ENCODE assay signal across 23 cellular contexts in genomic region chr7:46206474-46207060, GRCh38.
DNase-seq lines count a peak whose midpoint lies in the region; ATAC-seq, FAIRE-seq and TF ChIP-seq lines count a peak whose summit lies in the region.
"Had no signal": no experiment of that assay in that cellular context is flagged by ENCODE, and none has a peak within 500 bp of the region (broad histone marks: within the 10 kb centered on the region; RNA-seq: fewer than 3 reads in every experiment).

No MANE protein-coding gene starts in this region.

- H3K4me1 ChIP-seq in GM23338 (ENCODE audit: insufficient read depth) = no peaks in the 10 kb centered on the region
- H3K4me1 ChIP-seq: transverse colon had no signal

- ATAC-seq in GM23338 = no peak
- ATAC-seq in stimulated activated effector memory CD8-positive, alpha-beta T cell treated with anti-CD3 and anti-CD28 coated beads, Interleukin-12 subunit alpha, Interleukin-12 subunit beta, amount 100 ng/mL, for 72 hours = peak; percentile 6
- ATAC-seq: left lobe of liver, right cardiac atrium had no signal

- peaks cover 3% of the 10 kb centered on the region; the same call in 1 of the 3 replicates for H3K4me1 Mint-ChIP-seq in GM23338
- no peaks in the 10 kb centered on the region for H3K4me1 Mint-ChIP-seq in stimulated activated effector memory CD8-positive, alpha-beta T cell treated with anti-CD3 and anti-CD28 coated beads, Interleukin-12 subunit alpha, Interleukin-12 subunit beta, amount 100 ng/mL, for 72 hours

- H3K36me3 Mint-ChIP-seq in GM23338 (ENCODE audit: low read depth) = no peaks in the 10 kb centered on the region; the same call in 2 of the 3 replicates
- no peaks in the 10 kb centered on the region for H3K36me3 Mint-ChIP-seq in stimulated activated effector memory CD8-positive, alpha-beta T cell treated with anti-CD3 and anti-CD28 coated beads, Interleukin-12 subunit alpha, Interleukin-12 subunit beta, amount 100 ng/mL, for 72 hours
- H3K36me3 Mint-ChIP-seq: activated naive CD8-positive, alpha-beta T cell had no signal

- H2AFZ ChIP-seq in GM23338 = 0 out of 2 replicates have a peak overlapping the region, but pooled peaks have one; percentile 32

- H3K4me3 ChIP-seq in GM12865 (ENCODE audit: low read depth, low read length) = no peak overlapping the region
- no peak overlapping the region for H3K4me3 ChIP-seq in GM23338
- no peak overlapping the region for H3K4me3 ChIP-seq in bronchial epithelial cell (ENCODE audit: low read depth, low read length)
- H3K4me3 ChIP-seq in MG63 = no peak overlapping the region
- H3K4me3 ChIP-seq: transverse colon had no signal

- H3K9me3 Mint-ChIP-seq in GM23338 = no peaks in the 10 kb centered on the region; the same call in 2 of the 3 replicates
- peaks cover 9% of the 10 kb centered on the region for H3K9me3 Mint-ChIP-seq in stimulated activated effector memory CD8-positive, alpha-beta T cell treated with anti-CD3 and anti-CD28 coated beads, Interleukin-12 subunit alpha, Interleukin-12 subunit beta, amount 100 ng/mL, for 72 hours
- H3K9me3 Mint-ChIP-seq: activated T-cell treated with anti-CD3 and anti-CD28 coated beads, Interleukin-2, amount 50 U/mL, for 24 hours; CD4-positive, alpha-beta T cell had no signal

- H3K9me3 ChIP-seq in MG63 = no peaks in the 10 kb centered on the region
- H3K9me3 ChIP-seq: transverse colon had no signal

- TF ChIP-seq CTCF in GM12865 (IDR thresholded peaks at IDR 0.05; ENCODE audit: insufficient read depth, low read depth, low read length, missing control alignments) (no peak), GM23338 (conservative IDR thresholded peaks at IDR 0.05; ENCODE audit: low read depth in 2 of 2) (no peak), bronchial epithelial cell (IDR thresholded peaks at IDR 0.05; ENCODE audit: insufficient read depth, low read length, severe bottlenecking) (no peak)

- no peaks in the 10 kb centered on the region for H3K27me3 ChIP-seq in GM23338 (ENCODE audit: insufficient read depth)
- H3K27me3 ChIP-seq in bronchial epithelial cell (ENCODE audit: control insufficient read depth, insufficient read depth, low read length) = no peaks in the 10 kb centered on the region
- no peaks in the 10 kb centered on the region for H3K27me3 ChIP-seq in MG63
- H3K27me3 ChIP-seq: transverse colon had no signal

- no peak overlapping the region for H3K27ac Mint-ChIP-seq in GM23338
- no peak overlapping the region for H3K27ac Mint-ChIP-seq in stimulated activated effector memory CD8-positive, alpha-beta T cell treated with anti-CD3 and anti-CD28 coated beads, Interleukin-12 subunit alpha, Interleukin-12 subunit beta, amount 100 ng/mL, for 72 hours
- H3K27ac Mint-ChIP-seq: activated naive CD8-positive, alpha-beta T cell; activated T-cell treated with anti-CD3 and anti-CD28 coated beads, Interleukin-2, amount 50 U/mL, for 24 hours; CD4-positive, alpha-beta T cell had no signal

- H4K20me1 ChIP-seq in GM23338 (replicated peaks; ENCODE audit: insufficient read depth) = no peaks in the 10 kb centered on the region

- H3K4me2 ChIP-seq in GM23338 = no peak overlapping the region

- no peak overlapping the region for H3K4me3 Mint-ChIP-seq in GM23338
- no peak overlapping the region for H3K4me3 Mint-ChIP-seq in stimulated activated effector memory CD8-positive, alpha-beta T cell treated with anti-CD3 and anti-CD28 coated beads, Interleukin-12 subunit alpha, Interleukin-12 subunit beta, amount 100 ng/mL, for 72 hours
- H3K4me3 Mint-ChIP-seq: activated naive CD8-positive, alpha-beta T cell; activated T-cell treated with anti-CD3 and anti-CD28 coated beads, Interleukin-2, amount 50 U/mL, for 24 hours; CD4-positive, alpha-beta T cell had no signal

- H3F3A ChIP-seq in GM23338 (replicated peaks; ENCODE audit: low read depth) = no peaks in the 10 kb centered on the region

- DNase-seq in GM12865 (ENCODE audit: low read depth) (peak; percentile 78), GM23338 (ENCODE audit: low spot score) (no peak), bronchial epithelial cell (ENCODE audit: low read depth) (peak; percentile 23), MG63 (no peak), NCI-H446 treated with DMSO at 0.1 percent for 48 hours (lab: John Stamatoyannopoulos, UW) (no peak)
- no peak for DNase-seq in stimulated activated effector memory CD8-positive, alpha-beta T cell treated with anti-CD3 and anti-CD28 coated beads, Interleukin-12 subunit alpha, Interleukin-12 subunit beta, amount 100 ng/mL, for 72 hours (ENCODE audit: low spot score in 2 of 2)
- DNase-seq in activated effector memory CD4-positive, alpha-beta T cell treated with Interleukin-2 at 50 U/mL for 16 hours = no peak
- DNase-seq: activated CD4-positive, alpha-beta T cell treated with anti-CD3 and anti-CD28 coated beads, Interleukin-2, amount 50 U/mL, for 48 hours; activated T-cell treated with anti-CD3 and anti-CD28 coated beads, Interleukin-2, amount 50 U/mL, for 24 hours; CD4-positive, alpha-beta T cell; cortex of kidney; DMS79 treated with DMSO at 0.1 percent for 48 hours; foreskin melanocyte; MV-4-11; NCI-H2029; NCI-H446; nucleus accumbens; right cardiac atrium; stimulated activated CD4-positive, alpha-beta T cell treated with anti-CD3 and anti-CD28 coated beads, Interleukin-15, amount 100 ng/mL, for 24 hours; stimulated activated naive CD4-positive, alpha-beta T cell; transverse colon had no signal

- no peak for FAIRE-seq in bronchial epithelial cell (lab: Jason Lieb, UNC)

- no peak overlapping the region for H3K27ac ChIP-seq in GM23338 (ENCODE audit: low read depth)
- H3K27ac ChIP-seq: transverse colon had no signal

- no peaks in the 10 kb centered on the region for H3K36me3 ChIP-seq in GM23338 (ENCODE audit: insufficient read depth)
- H3K36me3 ChIP-seq in bronchial epithelial cell (ENCODE audit: control insufficient read depth, insufficient read depth, low read length) = no peaks in the 10 kb centered on the region
- H3K36me3 ChIP-seq in MG63 = no peaks in the 10 kb centered on the region
- H3K36me3 ChIP-seq: transverse colon had no signal

- no peaks in the 10 kb centered on the region for H3K79me2 ChIP-seq in GM23338 (replicated peaks; ENCODE audit: insufficient read depth)

- H3K9me2 ChIP-seq in GM23338 (ENCODE audit: insufficient read depth) = 0 out of 2 replicates have a peak, but pooled peaks cover 3% of the 10 kb centered on the region

- H3K27me3 Mint-ChIP-seq in GM23338 (ENCODE audit: insufficient read depth, low read depth, poor library complexity) = peaks cover 2% of the 10 kb centered on the region
- H3K27me3 Mint-ChIP-seq: activated naive CD8-positive, alpha-beta T cell; activated T-cell treated with anti-CD3 and anti-CD28 coated beads, Interleukin-2, amount 50 U/mL, for 24 hours; CD4-positive, alpha-beta T cell had no signal

TF ChIP-seq in GM23338, 12 proteins besides CTCF, POLR2A, EP300 and RAD21 (continues in another document):
- TF ChIP-seq ZNF114 (CRISPR knock-in tag; IDR thresholded peaks at IDR 0.05) (no peak), ZNF331 (CRISPR knock-in tag; IDR thresholded peaks at IDR 0.05; ENCODE audit: low read depth) (no peak), ETS1 (IDR thresholded peaks at IDR 0.05) (no peak), EZH2 (IDR thresholded peaks at IDR 0.05; ENCODE audit: low read depth, unreplicated experiment) (no peak)

Comparison
In these comparisons a context has a peak if more than half of its experiments do, and no peak if none do; other contexts are left out.
1. DNase-seq: peak in GM12865 (single experiment) and bronchial epithelial cell (single experiment); none in GM23338 (single experiment), stimulated activated effector memory CD8-positive, alpha-beta T cell treated with anti-CD3 and anti-CD28 coated beads, Interleukin-12 subunit alpha, Interleukin-12 subunit beta, amount 100 ng/mL, for 72 hours (0 of 2), MG63 (single experiment), NCI-H446 treated with DMSO at 0.1 percent for 48 hours (single experiment) and activated effector memory CD4-positive, alpha-beta T cell treated with Interleukin-2 at 50 U/mL for 16 hours (single experiment).